In the genomic region with DNA sequence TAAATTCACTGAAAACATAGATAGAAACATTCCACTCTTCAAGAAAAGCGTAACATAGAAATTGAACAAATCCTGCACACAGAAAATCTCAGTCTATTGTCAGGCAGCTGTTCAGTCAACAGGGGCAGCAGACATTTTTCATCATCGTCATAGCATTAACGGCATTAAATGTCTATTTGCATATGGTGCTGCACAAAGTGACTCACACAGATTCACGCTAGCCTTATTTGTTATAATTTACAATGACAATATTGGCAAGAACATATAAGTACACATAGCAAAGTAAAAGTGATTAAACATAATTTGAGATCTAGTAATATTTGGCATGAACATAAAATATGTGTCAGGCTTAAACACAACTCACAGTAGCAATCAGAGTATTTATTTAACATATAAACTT, we compare ENCODE assay signal across 25 cellular contexts.
"Had no signal": no experiment of that assay in that cellular context is flagged by ENCODE, and none has a peak within 500 bp of the region (broad histone marks: within the 10 kb centered on the region; RNA-seq: fewer than 3 reads in every experiment).

No MANE protein-coding gene starts in this region.

- H3K9me3 ChIP-seq: esophagus squamous epithelium, heart right ventricle, left lung, neutrophil, pancreas, right lobe of liver, stomach, thyroid gland had no signal

- H3K27ac Mint-ChIP-seq: effector memory CD8-positive, alpha-beta T cell; naive thymus-derived CD8-positive, alpha-beta T cell; stimulated activated effector memory CD8-positive, alpha-beta T cell treated with anti-CD3 and anti-CD28 coated beads, Interleukin-12 subunit alpha, Interleukin-12 subunit beta, amount 100 ng/mL, for 72 hours had no signal

- H3K36me3 Mint-ChIP-seq: stimulated activated effector memory CD8-positive, alpha-beta T cell treated with anti-CD3 and anti-CD28 coated beads, Interleukin-12 subunit alpha, Interleukin-12 subunit beta, amount 100 ng/mL, for 72 hours had no signal

- H3K27me3 Mint-ChIP-seq: effector memory CD8-positive, alpha-beta T cell; naive thymus-derived CD8-positive, alpha-beta T cell had no signal

- H3K9me3 Mint-ChIP-seq: effector memory CD8-positive, alpha-beta T cell; naive thymus-derived CD8-positive, alpha-beta T cell; neural crest cell; stimulated activated effector memory CD8-positive, alpha-beta T cell treated with anti-CD3 and anti-CD28 coated beads, Interleukin-12 subunit alpha, Interleukin-12 subunit beta, amount 100 ng/mL, for 72 hours had no signal

- H3K27me3 ChIP-seq: esophagus squamous epithelium, heart right ventricle, left lung, neutrophil, pancreas, right lobe of liver, stomach, thyroid gland had no signal

- H3K27ac ChIP-seq: esophagus squamous epithelium, left lung, neutrophil, pancreas, right lobe of liver, stomach, thyroid gland had no signal

- H3K4me1 ChIP-seq: esophagus squamous epithelium, left lung, pancreas, right lobe of liver had no signal

- H3K4me1 Mint-ChIP-seq: neural crest cell; stimulated activated effector memory CD8-positive, alpha-beta T cell treated with anti-CD3 and anti-CD28 coated beads, Interleukin-12 subunit alpha, Interleukin-12 subunit beta, amount 100 ng/mL, for 72 hours had no signal

- DNase-seq: cortex of kidney; effector memory CD8-positive, alpha-beta T cell; erythroblast; esophagus squamous epithelium; foreskin melanocyte; glutamatergic neuron; heart right ventricle; hippocampal formation; left cardiac atrium; left lung; naive thymus-derived CD8-positive, alpha-beta T cell; pancreas; retina; right lobe of liver; stimulated activated CD4-positive, alpha-beta T cell treated with anti-CD3 and anti-CD28 coated beads, Interleukin-12 subunit alpha, Interleukin-12 subunit beta, amount 100 ng/mL, for 4 hours; stimulated activated CD4-positive, alpha-beta T cell treated with anti-CD3 and anti-CD28 coated beads, Interleukin-1b, Interleukin-23, amount 100 ng/mL, for 48 hours; stimulated activated CD4-positive, alpha-beta T cell treated with anti-CD3 and anti-CD28 coated beads, Interleukin-4, amount 100 ng/mL, for 24 hours; stimulated activated naive CD4-positive, alpha-beta T cell treated with Interleukin-2 at 50 U/mL for 16 hours; stomach; thyroid gland; trophoblast cell had no signal

- ATAC-seq: effector memory CD8-positive, alpha-beta T cell; heart right ventricle; left cardiac atrium; left lung; naive thymus-derived CD8-positive, alpha-beta T cell; pancreas; right lobe of liver; stimulated activated effector memory CD8-positive, alpha-beta T cell treated with anti-CD3 and anti-CD28 coated beads, Interleukin-12 subunit alpha, Interleukin-12 subunit beta, amount 100 ng/mL, for 72 hours had no signal

- H3K4me3 Mint-ChIP-seq: effector memory CD8-positive, alpha-beta T cell; naive thymus-derived CD8-positive, alpha-beta T cell; neural crest cell; stimulated activated effector memory CD8-positive, alpha-beta T cell treated with anti-CD3 and anti-CD28 coated beads, Interleukin-12 subunit alpha, Interleukin-12 subunit beta, amount 100 ng/mL, for 72 hours had no signal

- H3K4me3 ChIP-seq: esophagus squamous epithelium, heart right ventricle, left lung, pancreas, right lobe of liver, smooth muscle cell, stomach, thyroid gland had no signal

- H3K36me3 ChIP-seq: esophagus squamous epithelium, heart right ventricle, left lung, neutrophil, pancreas, right lobe of liver, stomach, thyroid gland had no signal

- H3K4me2 ChIP-seq: smooth muscle cell had no signal
